In genomic region chr14:24816929-24817637, GRCh38 we compare ENCODE assay signal across 1 cellular context.
TF ChIP-seq lines count a peak whose summit lies in the region.

No MANE protein-coding gene starts in this region.

TF ChIP-seq in HepG2, 621 proteins besides CTCF, POLR2A, EP300 and RAD21 (continued from another document):
- TF ChIP-seq NFAT5 (CRISPR knock-in tag; IDR thresholded peaks at IDR 0.05) (0 out of 2 replicates have a peak, but pooled peaks have one; percentile 1), ARID4A (CRISPR knock-in tag; IDR thresholded peaks at IDR 0.05; ENCODE audit: borderline replicate concordance) (0 out of 2 replicates have a peak, but pooled peaks have one; percentile 4), SNAI1 (CRISPR knock-in tag; IDR thresholded peaks at IDR 0.05; ENCODE audit: borderline replicate concordance) (0 out of 2 replicates have a peak, but pooled peaks have one; percentile 24), FOSL1 (CRISPR knock-in tag; IDR thresholded peaks at IDR 0.05; ENCODE audit: borderline replicate concordance) (0 out of 2 replicates have a peak, but pooled peaks have one; percentile 18), BORCS8-MEF2B (CRISPR knock-in tag; IDR thresholded peaks at IDR 0.05) (peak; percentile 11; the same call in 1 of the 2 replicates), NAIF1 (CRISPR knock-in tag; IDR thresholded peaks at IDR 0.05; ENCODE audit: borderline replicate concordance) (no peak), ZNF383 (CRISPR knock-in tag; IDR thresholded peaks at IDR 0.05; ENCODE audit: borderline replicate concordance) (no peak; the same call in none of the 2 replicates), KDM5A (IDR thresholded peaks at IDR 0.05; ENCODE audit: borderline replicate concordance, low read length) (no peak; the same call in 1 of the 2 replicates), YEATS2 (CRISPR knock-in tag; IDR thresholded peaks at IDR 0.05; ENCODE audit: borderline replicate concordance) (no peak), KLF16 (CRISPR knock-in tag; IDR thresholded peaks at IDR 0.05) (peak in 1 of 2 experiments; percentile 37; a peak in 1 of 4 replicates), ZNF878 (CRISPR knock-in tag; IDR thresholded peaks at IDR 0.05) (peak; percentile 55; the same call in 1 of the 2 replicates)
- TF ChIP-seq, protein P1, sequence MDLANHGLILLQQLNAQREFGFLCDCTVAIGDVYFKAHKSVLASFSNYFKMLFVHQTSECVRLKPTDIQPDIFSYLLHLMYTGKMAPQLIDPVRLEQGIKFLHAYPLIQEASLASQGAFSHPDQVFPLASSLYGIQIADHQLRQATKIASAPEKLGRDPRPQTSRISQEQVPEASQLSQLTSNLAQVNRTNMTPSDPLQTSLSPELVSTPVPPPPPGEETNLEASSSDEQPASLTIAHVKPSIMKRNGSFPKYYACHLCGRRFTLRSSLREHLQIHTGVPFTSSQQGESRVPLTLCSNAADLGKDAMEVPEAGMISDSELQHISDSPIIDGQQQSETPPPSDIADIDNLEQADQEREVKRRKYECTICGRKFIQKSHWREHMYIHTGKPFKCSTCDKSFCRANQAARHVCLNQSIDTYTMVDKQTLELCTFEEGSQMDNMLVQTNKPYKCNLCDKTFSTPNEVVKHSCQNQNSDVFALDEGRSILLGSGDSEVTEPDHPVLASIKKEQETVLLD (CRISPR knock-in tag; IDR thresholded peaks at IDR 0.05; ENCODE audit: low read depth) = no peak
- TF ChIP-seq, protein P2, sequence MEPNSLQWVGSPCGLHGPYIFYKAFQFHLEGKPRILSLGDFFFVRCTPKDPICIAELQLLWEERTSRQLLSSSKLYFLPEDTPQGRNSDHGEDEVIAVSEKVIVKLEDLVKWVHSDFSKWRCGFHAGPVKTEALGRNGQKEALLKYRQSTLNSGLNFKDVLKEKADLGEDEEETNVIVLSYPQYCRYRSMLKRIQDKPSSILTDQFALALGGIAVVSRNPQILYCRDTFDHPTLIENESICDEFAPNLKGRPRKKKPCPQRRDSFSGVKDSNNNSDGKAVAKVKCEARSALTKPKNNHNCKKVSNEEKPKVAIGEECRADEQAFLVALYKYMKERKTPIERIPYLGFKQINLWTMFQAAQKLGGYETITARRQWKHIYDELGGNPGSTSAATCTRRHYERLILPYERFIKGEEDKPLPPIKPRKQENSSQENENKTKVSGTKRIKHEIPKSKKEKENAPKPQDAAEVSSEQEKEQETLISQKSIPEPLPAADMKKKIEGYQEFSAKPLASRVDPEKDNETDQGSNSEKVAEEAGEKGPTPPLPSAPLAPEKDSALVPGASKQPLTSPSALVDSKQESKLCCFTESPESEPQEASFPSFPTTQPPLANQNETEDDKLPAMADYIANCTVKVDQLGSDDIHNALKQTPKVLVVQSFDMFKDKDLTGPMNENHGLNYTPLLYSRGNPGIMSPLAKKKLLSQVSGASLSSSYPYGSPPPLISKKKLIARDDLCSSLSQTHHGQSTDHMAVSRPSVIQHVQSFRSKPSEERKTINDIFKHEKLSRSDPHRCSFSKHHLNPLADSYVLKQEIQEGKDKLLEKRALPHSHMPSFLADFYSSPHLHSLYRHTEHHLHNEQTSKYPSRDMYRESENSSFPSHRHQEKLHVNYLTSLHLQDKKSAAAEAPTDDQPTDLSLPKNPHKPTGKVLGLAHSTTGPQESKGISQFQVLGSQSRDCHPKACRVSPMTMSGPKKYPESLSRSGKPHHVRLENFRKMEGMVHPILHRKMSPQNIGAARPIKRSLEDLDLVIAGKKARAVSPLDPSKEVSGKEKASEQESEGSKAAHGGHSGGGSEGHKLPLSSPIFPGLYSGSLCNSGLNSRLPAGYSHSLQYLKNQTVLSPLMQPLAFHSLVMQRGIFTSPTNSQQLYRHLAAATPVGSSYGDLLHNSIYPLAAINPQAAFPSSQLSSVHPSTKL (CRISPR knock-in tag; IDR thresholded peaks at IDR 0.05) = peak; percentile 96
- TF ChIP-seq, protein P3, sequence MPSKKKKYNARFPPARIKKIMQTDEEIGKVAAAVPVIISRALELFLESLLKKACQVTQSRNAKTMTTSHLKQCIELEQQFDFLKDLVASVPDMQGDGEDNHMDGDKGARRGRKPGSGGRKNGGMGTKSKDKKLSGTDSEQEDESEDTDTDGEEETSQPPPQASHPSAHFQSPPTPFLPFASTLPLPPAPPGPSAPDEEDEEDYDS (CRISPR knock-in tag; IDR thresholded peaks at IDR 0.05) = peak; percentile 80; the same call in 1 of the 2 replicates
